28 cellular contexts compared by ENCODE assay signal in genomic region chr1:5497471-5497870, GRCh38.
"Had no signal": no experiment of that assay in that cellular context is flagged by ENCODE, and none has a peak within 500 bp of the region (broad histone marks: within the 10 kb centered on the region; RNA-seq: fewer than 3 reads in every experiment).

No MANE protein-coding gene starts in this region.

- H3K36me3 ChIP-seq: neural progenitor cell, neutrophil, pancreas, right lobe of liver, sigmoid colon, stomach, thoracic aorta, thyroid gland, tibial nerve, upper lobe of left lung, uterus had no signal

- DNase-seq: naive thymus-derived CD4-positive, alpha-beta T cell; natural killer cell; nucleus accumbens; psoas muscle; right cardiac atrium; right lobe of liver; sigmoid colon; small intestine; stimulated activated CD4-positive, alpha-beta T cell treated with anti-CD3 and anti-CD28 coated beads, Interleukin-15, amount 100 ng/mL, for 24 hours; stimulated activated CD4-positive, alpha-beta T cell treated with anti-CD3 and anti-CD28 coated beads, Interleukin-2, amount 100 ng/mL, for 24 hours; stimulated activated CD4-positive, alpha-beta T cell treated with anti-CD3 and anti-CD28 coated beads, Interleukin-2, amount 100 ng/mL, for 48 hours; stimulated activated CD4-positive, alpha-beta T cell treated with anti-CD3 and anti-CD28 coated beads, Interleukin-4, amount 100 ng/mL, for 24 hours; stimulated activated naive B cell treated with anti-CD40 and anti-IgM and Interleukin-4, amounts not matched to agents 10 μg/mL and 1 μg/mL and 100 μg/mL, for 72 hours; stimulated activated naive CD4-positive, alpha-beta T cell treated with Interleukin-2 at 50 U/mL for 16 hours; stomach; thyroid gland; trophoblast cell; upper lobe of left lung; uterus had no signal

- H3K4me1 Mint-ChIP-seq: naive thymus-derived CD4-positive, alpha-beta T cell; natural killer cell; stimulated activated effector memory CD8-positive, alpha-beta T cell treated with anti-CD3 and anti-CD28 coated beads, Interleukin-12 subunit alpha, Interleukin-12 subunit beta, amount 100 ng/mL, for 72 hours; stimulated activated naive B cell treated with anti-CD40 and anti-IgM and Interleukin-4, amounts not matched to agents 10 μg/mL and 1 μg/mL and 100 μg/mL, for 72 hours had no signal

- H3K4me3 Mint-ChIP-seq: naive thymus-derived CD4-positive, alpha-beta T cell; natural killer cell; nephron; neural progenitor cell; stimulated activated effector memory CD8-positive, alpha-beta T cell treated with anti-CD3 and anti-CD28 coated beads, Interleukin-12 subunit alpha, Interleukin-12 subunit beta, amount 100 ng/mL, for 72 hours; stimulated activated naive B cell treated with anti-CD40 and anti-IgM and Interleukin-4, amounts not matched to agents 10 μg/mL and 1 μg/mL and 100 μg/mL, for 72 hours; stimulated activated naive CD8-positive, alpha-beta T cell treated with anti-CD3 and anti-CD28 coated beads, Interleukin-15, Interleukin-2, amounts not matched to agents 100 ng/mL and 50 ng/mL, for 24 hours had no signal

- H3K36me3 Mint-ChIP-seq: natural killer cell; neural progenitor cell; stimulated activated effector memory CD8-positive, alpha-beta T cell treated with anti-CD3 and anti-CD28 coated beads, Interleukin-12 subunit alpha, Interleukin-12 subunit beta, amount 100 ng/mL, for 72 hours; stimulated activated naive B cell treated with anti-CD40 and anti-IgM and Interleukin-4, amounts not matched to agents 10 μg/mL and 1 μg/mL and 100 μg/mL, for 72 hours had no signal

- H3K9me3 Mint-ChIP-seq: natural killer cell; neural progenitor cell; stimulated activated effector memory CD8-positive, alpha-beta T cell treated with anti-CD3 and anti-CD28 coated beads, Interleukin-12 subunit alpha, Interleukin-12 subunit beta, amount 100 ng/mL, for 72 hours; stimulated activated naive CD8-positive, alpha-beta T cell treated with anti-CD3 and anti-CD28 coated beads, Interleukin-15, Interleukin-2, amounts not matched to agents 100 ng/mL and 50 ng/mL, for 24 hours had no signal

- H3K27ac ChIP-seq: neural progenitor cell, neutrophil, pancreas, psoas muscle, right lobe of liver, sigmoid colon, stomach, thoracic aorta, thyroid gland, tibial nerve, upper lobe of left lung, uterus had no signal

- H3K4me1 ChIP-seq: pancreas, psoas muscle, right lobe of liver, upper lobe of left lung, uterus had no signal

- H3K9me3 ChIP-seq: neutrophil, pancreas, psoas muscle, right lobe of liver, thoracic aorta, thyroid gland, upper lobe of left lung, uterus had no signal

- ATAC-seq: naive thymus-derived CD4-positive, alpha-beta T cell; natural killer cell; pancreas; psoas muscle; right cardiac atrium; right lobe of liver; stimulated activated effector memory CD8-positive, alpha-beta T cell treated with anti-CD3 and anti-CD28 coated beads, Interleukin-12 subunit alpha, Interleukin-12 subunit beta, amount 100 ng/mL, for 72 hours; stimulated activated naive B cell treated with anti-CD40 and anti-IgM and Interleukin-4, amounts not matched to agents 10 μg/mL and 1 μg/mL and 100 μg/mL, for 72 hours had no signal

- H3K27me3 ChIP-seq: neural progenitor cell, pancreas, right lobe of liver, thyroid gland, tibial nerve, uterus had no signal

- H3K4me3 ChIP-seq: neural progenitor cell, pancreas, psoas muscle, right lobe of liver, sigmoid colon, stomach, thoracic aorta, thyroid gland, tibial nerve, upper lobe of left lung, uterus had no signal

- H3K27ac Mint-ChIP-seq: naive thymus-derived CD4-positive, alpha-beta T cell; natural killer cell; nephron; neural progenitor cell; progenitor cell of endocrine pancreas; stimulated activated effector memory CD8-positive, alpha-beta T cell treated with anti-CD3 and anti-CD28 coated beads, Interleukin-12 subunit alpha, Interleukin-12 subunit beta, amount 100 ng/mL, for 72 hours; stimulated activated naive B cell treated with anti-CD40 and anti-IgM and Interleukin-4, amounts not matched to agents 10 μg/mL and 1 μg/mL and 100 μg/mL, for 72 hours; stimulated activated naive CD8-positive, alpha-beta T cell treated with anti-CD3 and anti-CD28 coated beads, Interleukin-15, Interleukin-2, amounts not matched to agents 100 ng/mL and 50 ng/mL, for 24 hours had no signal
